In genomic region chr10:110150981-110151380, GRCh38 we compare ENCODE assay signal across 14 cellular contexts. TPM values are rescaled to one million over a fixed set of nuclear protein-coding genes. Genes with fewer than 3 reads are reported as not detected.
A peak's percentile ranks its signal among the peaks of the same experiment; 100 is the strongest.
DNase-seq lines count a peak whose midpoint lies in the region; ATAC-seq and TF ChIP-seq lines count a peak whose summit lies in the region.
"Had no signal": no experiment of that assay in that cellular context is flagged by ENCODE, and none has a peak within 500 bp of the region (broad histone marks: within the 10 kb centered on the region; RNA-seq: fewer than 3 reads in every experiment).

No MANE protein-coding gene starts in this region.

- peak overlapping the region; percentile 78 for H2AFZ ChIP-seq in neuronal stem cell (ENCODE audit: low read length)

- H3K27ac Mint-ChIP-seq in CD14-positive monocyte = peak overlapping the region in 4 of 7 donors; percentile 15 to 84 (median 50)
- no peak overlapping the region for H3K27ac Mint-ChIP-seq in endodermal cell
- no peak overlapping the region for H3K27ac Mint-ChIP-seq in naive thymus-derived CD4-positive, alpha-beta T cell

- H4K91ac ChIP-seq in neuronal stem cell (ENCODE audit: low read depth, low read length, poor library complexity) = no peak overlapping the region

- no peaks in the 10 kb centered on the region for H3K36me3 ChIP-seq in endodermal cell (ENCODE audit: control insufficient read depth, insufficient read depth, low read length)
- H3K36me3 ChIP-seq in neuronal stem cell (replicated peaks in 1 of 2; ENCODE audit: control insufficient read depth in 2 of 2, insufficient read depth in 2 of 2, low read length in 2 of 2) = no peaks in the 10 kb centered on the region
- no peaks in the 10 kb centered on the region for H3K36me3 ChIP-seq in naive thymus-derived CD4-positive, alpha-beta T cell (ENCODE audit: control insufficient read depth in 2 of 3, insufficient read depth in 3 of 3, low read length in 3 of 3)
- H3K36me3 ChIP-seq: HAP-1 had no signal

- no peak overlapping the region for H3K4me3 Mint-ChIP-seq in CD14-positive monocyte
- H3K4me3 Mint-ChIP-seq in endodermal cell = no peak overlapping the region
- no peak overlapping the region for H3K4me3 Mint-ChIP-seq in naive thymus-derived CD4-positive, alpha-beta T cell

- CTCF ChIA-PET in naive thymus-derived CD4-positive, alpha-beta T cell (lab: Charles Lee) = interaction anchor here (1.2 kb wide), 1 partner anchor 10 kb away, joined by 4 read pairs; no protein-coding TSS in a partner anchor

- H3K4me1 Mint-ChIP-seq in CD14-positive monocyte = peaks cover 48% of the 10 kb centered on the region
- peaks cover 20% of the 10 kb centered on the region for H3K4me1 Mint-ChIP-seq in endodermal cell
- peaks cover 3 to 36% (median 7%) of the 10 kb centered on the region in 7 donors for H3K4me1 Mint-ChIP-seq in naive thymus-derived CD4-positive, alpha-beta T cell

- peak overlapping the region; percentile 68 for H2BK12ac ChIP-seq in neuronal stem cell (ENCODE audit: low read length)

- peak overlapping the region; percentile 93 for H2BK5ac ChIP-seq in neuronal stem cell (ENCODE audit: low read length)

- H3K27me3 ChIP-seq in endodermal cell (ENCODE audit: control insufficient read depth, insufficient read depth, low read length, poor library complexity, severe bottlenecking) (no peaks in the 10 kb centered on the region), neuronal stem cell (ENCODE audit: control insufficient read depth in 3 of 3, insufficient read depth in 3 of 3, low read depth in 1 of 3, low read length in 3 of 3) (peaks cover 0 to 13% (median 0%) of the 10 kb centered on the region in 3 experiments)
- peaks cover 3 to 10% of the 10 kb centered on the region in 2 donors for H3K27me3 ChIP-seq in naive thymus-derived CD4-positive, alpha-beta T cell (ENCODE audit: control insufficient read depth in 2 of 2, insufficient read depth in 2 of 2, low read length in 2 of 2)

- POLR2A ChIA-PET in naive thymus-derived CD4-positive, alpha-beta T cell (lab: Charles Lee) = no interaction called here

- H3K79me1 ChIP-seq in neuronal stem cell (ENCODE audit: low read depth, low read length) = no peaks in the 10 kb centered on the region

- H3K4me2 ChIP-seq in neuronal stem cell (ENCODE audit: insufficient read depth, low read length, poor library complexity, severe bottlenecking) = no peak overlapping the region

- H3K9ac ChIP-seq in endodermal cell (ENCODE audit: extremely low read depth, low read length, poor library complexity, severe bottlenecking) = no peak overlapping the region
- H3K9ac ChIP-seq in neuronal stem cell (ENCODE audit: low read depth, low read length, poor library complexity) = no peak overlapping the region

- no peak overlapping the region for H2BK120ac ChIP-seq in neuronal stem cell (ENCODE audit: low read depth, low read length)

- H3K9me3 ChIP-seq in endodermal cell (ENCODE audit: control insufficient read depth, low read length) = no peaks in the 10 kb centered on the region
- H3K9me3 ChIP-seq in neuronal stem cell (replicated peaks in 1 of 2; ENCODE audit: control insufficient read depth in 2 of 2, insufficient read depth in 1 of 2, low read depth in 1 of 2, low read length in 2 of 2) = no peaks in the 10 kb centered on the region
- no peaks in the 10 kb centered on the region for H3K9me3 ChIP-seq in naive thymus-derived CD4-positive, alpha-beta T cell (ENCODE audit: control insufficient read depth in 2 of 3, low read length in 3 of 3)
- H3K9me3 ChIP-seq: HAP-1 had no signal

- H3K4me1 ChIP-seq in endodermal cell (ENCODE audit: control insufficient read depth, insufficient read depth, low read length) = peaks cover 4% of the 10 kb centered on the region
- H3K4me1 ChIP-seq in neuronal stem cell (ENCODE audit: control insufficient read depth in 2 of 2, insufficient read depth in 1 of 2, low read depth in 1 of 2, low read length in 2 of 2) = peaks cover 25 to 29% of the 10 kb centered on the region in 2 donors
- peaks cover 2 to 3% of the 10 kb centered on the region in 2 donors for H3K4me1 ChIP-seq in naive thymus-derived CD4-positive, alpha-beta T cell (ENCODE audit: control insufficient read depth in 2 of 2, insufficient read depth in 2 of 2, low read length in 2 of 2)
- H3K4me1 ChIP-seq: HAP-1 had no signal

- H3K4me3 ChIP-seq in endodermal cell (ENCODE audit: low read length) (no peak overlapping the region), neuronal stem cell (ENCODE audit: low read length in 2 of 2) (no peak overlapping the region)
- no peak overlapping the region for H3K4me3 ChIP-seq in naive thymus-derived CD4-positive, alpha-beta T cell (ENCODE audit: low read length)
- H3K4me3 ChIP-seq: HAP-1, SK-N-MC had no signal

- intact Hi-C loops in CD14-positive monocyte (cut with micrococcal nuclease) = no loop called here
- intact Hi-C loops in naive thymus-derived CD4-positive, alpha-beta T cell (cut with micrococcal nuclease) = no loop called here

- peak overlapping the region; percentile 85 for H2AK5ac ChIP-seq in neuronal stem cell (ENCODE audit: low read depth, low read length)

- no peak overlapping the region for H4K8ac ChIP-seq in neuronal stem cell (ENCODE audit: low read depth, low read length)

- H3K4ac ChIP-seq in neuronal stem cell (ENCODE audit: low read length) = no peak overlapping the region

- H3K27me3 Mint-ChIP-seq in CD14-positive monocyte (ENCODE audit: low read depth in 3 of 3) (peaks cover 15 to 27% (median 18%) of the 10 kb centered on the region in 3 donors), endodermal cell (ENCODE audit: insufficient read depth) (peaks cover 37% of the 10 kb centered on the region)
- H3K27me3 Mint-ChIP-seq in naive thymus-derived CD4-positive, alpha-beta T cell = peaks cover 21 to 86% (median 34%) of the 10 kb centered on the region in 5 donors

- H3K27ac ChIP-seq in endodermal cell (ENCODE audit: low read depth, low read length) (no peak overlapping the region), neuronal stem cell (replicated peaks; ENCODE audit: low read length) (no peak overlapping the region)
- H3K27ac ChIP-seq in naive thymus-derived CD4-positive, alpha-beta T cell (ENCODE audit: low read depth, low read length) = no peak overlapping the region
- H3K27ac ChIP-seq: SK-N-MC had no signal

- H3K18ac ChIP-seq in neuronal stem cell (ENCODE audit: low read length) = peak overlapping the region; percentile 73

- H3K23ac ChIP-seq in neuronal stem cell (ENCODE audit: low read depth, low read length, poor library complexity) = no peak overlapping the region

- H3K9me3 Mint-ChIP-seq in CD14-positive monocyte = peaks cover 0 to 3% (median 0%) of the 10 kb centered on the region in 7 donors
- no peaks in the 10 kb centered on the region for H3K9me3 Mint-ChIP-seq in endodermal cell
- no peaks in the 10 kb centered on the region for H3K9me3 Mint-ChIP-seq in naive thymus-derived CD4-positive, alpha-beta T cell

- no peak for ATAC-seq in naive thymus-derived CD4-positive, alpha-beta T cell

- no peak overlapping the region for H3K14ac ChIP-seq in neuronal stem cell (ENCODE audit: low read length)

- H3K36me3 Mint-ChIP-seq in CD14-positive monocyte = peaks cover 0 to 8% of the 10 kb centered on the region in 2 donors
- H3K36me3 Mint-ChIP-seq in endodermal cell (ENCODE audit: low read depth) = no peaks in the 10 kb centered on the region
- peaks cover 0 to 4% (median 0%) of the 10 kb centered on the region in 5 donors for H3K36me3 Mint-ChIP-seq in naive thymus-derived CD4-positive, alpha-beta T cell

- TF ChIP-seq CTCF in CD14-positive monocyte (IDR thresholded peaks at IDR 0.05) = no peak
- TF ChIP-seq CTCF in endodermal cell (conservative IDR thresholded peaks at IDR 0.05) = no peak

- H2BK15ac ChIP-seq in neuronal stem cell (ENCODE audit: low read length) = peak overlapping the region; percentile 17

- DNase-seq in CD14-positive monocyte (ENCODE audit: low spot score) = no peak
- DNase-seq in NCI-H69 (lab: John Stamatoyannopoulos, UW) = peak; percentile 11
- DNase-seq in endodermal cell = peak; percentile 50
- no peak for DNase-seq in neuronal stem cell (ENCODE audit: low spot score)
- DNase-seq in foreskin melanocyte = no peak
- DNase-seq in naive thymus-derived CD4-positive, alpha-beta T cell = no peak
- DNase-seq in germinal center (ENCODE audit: low spot score) = no peak
- DNase-seq in stimulated activated CD4-positive, alpha-beta T cell treated with anti-CD3 and anti-CD28 coated beads, Interleukin-4, amount 100 ng/mL, for 4 hours = no peak
- DNase-seq: DMS 273 treated with DMSO at 0.1 percent for 48 hours, GDM1, KBM-7, NCI-H1694 treated with DMSO at 0.1 percent for 48 hours had no signal

- WGBS in endodermal cell (ENCODE audit: insufficient coverage in 1 of 2, insufficient read length in 1 of 2), 2 experiments = 87 to 89% methylated on average over 6 of the region's 6 CpGs
- no CpG with 5 or more reads among the region's 6 CpGs for WGBS in neuronal stem cell (ENCODE audit: extremely low coverage in 2 of 2, insufficient read length in 2 of 2, insufficient replicate concordance in 1 of 2), 2 donors

RNA-seq across cellular contexts. Expression of gene MXI1, which starts 56.4 kb away (rescaled TPM):
- 10 to 100 TPM; 21.6 to 25.7 TPM for polyA plus RNA-seq in CD14-positive monocyte
- total RNA-seq in endodermal cell = 10 to 100 TPM; 31.3 to 55.4 TPM
- polyA plus RNA-seq in endodermal cell (2013, experiment 1 of 2) = 38.6 TPM
- 30.7 TPM for polyA plus RNA-seq in endodermal cell (2013, experiment 2 of 2)
- 17.4 TPM for polyA plus RNA-seq in neuronal stem cell (2013, experiment 1 of 2)
- 18.5 TPM for polyA plus RNA-seq in neuronal stem cell (2013, experiment 2 of 2)
- 10 to 100 TPM; 36.6 to 57.1 (median 54.9) TPM for total RNA-seq in naive thymus-derived CD4-positive, alpha-beta T cell
- 10 to 100 TPM; 46.1 to 52.7 TPM for polyA plus RNA-seq in naive thymus-derived CD4-positive, alpha-beta T cell

Comparison
In these comparisons a context has a peak if more than half of its experiments do, and no peak if none do; other contexts are left out.
1. DNase-seq: peak in NCI-H69 (single experiment) and endodermal cell (single experiment); none in CD14-positive monocyte (single experiment), neuronal stem cell (single experiment), foreskin melanocyte (single experiment), naive thymus-derived CD4-positive, alpha-beta T cell (0 of 9), germinal center (single experiment) and stimulated activated CD4-positive, alpha-beta T cell treated with anti-CD3 and anti-CD28 coated beads, Interleukin-4, amount 100 ng/mL, for 4 hours (0 of 2).
2. H3K27ac Mint-ChIP-seq: peak in CD14-positive monocyte (4 of 7); none in endodermal cell (single experiment) and naive thymus-derived CD4-positive, alpha-beta T cell (0 of 9).